In genomic region chr9:120885968-120886367, GRCh38 we compare ENCODE assay signal across 10 cellular contexts. TPM values are rescaled to one million over a fixed set of nuclear protein-coding genes. Genes with fewer than 3 reads are reported as not detected.
DNase-seq lines count a peak whose midpoint lies in the region; ATAC-seq and TF ChIP-seq lines count a peak whose summit lies in the region.
"Had no signal": no experiment of that assay in that cellular context is flagged by ENCODE, and none has a peak within 500 bp of the region (broad histone marks: within the 10 kb centered on the region; RNA-seq: fewer than 3 reads in every experiment).

No MANE protein-coding gene starts in this region.

- H3K9me3 ChIP-seq in BE2C: no peaks in the 10 kb centered on the region; the same call in 1 of the 2 replicates
- H3K9me3 ChIP-seq: body of pancreas had no signal

- peak overlapping the region; percentile 8 for H3K4me3 Mint-ChIP-seq in osteocyte (ENCODE audit: unreplicated experiment)

- H3K27me3 ChIP-seq in BE2C: no peaks in the 10 kb centered on the region
- H3K27me3 ChIP-seq: body of pancreas had no signal

- ATAC-seq in GM18868 (IDR thresholded peaks at IDR 0.05; ENCODE audit: unreplicated experiment) (peak; percentile 9), HG03457 (IDR thresholded peaks at IDR 0.05; ENCODE audit: unreplicated experiment) (no peak)
- ATAC-seq: body of pancreas had no signal

- H3K27me3 Mint-ChIP-seq in osteocyte (ENCODE audit: unreplicated experiment): no peaks in the 10 kb centered on the region

- no peak overlapping the region for H3K4me3 ChIP-seq in fibroblast of villous mesenchyme (ENCODE audit: low read depth, low read length)
- H3K4me3 ChIP-seq in BE2C (ENCODE audit: low read depth, low read length): no peak overlapping the region
- H3K4me3 ChIP-seq: body of pancreas had no signal

- H3K36me3 Mint-ChIP-seq in osteocyte (ENCODE audit: unreplicated experiment): no peaks in the 10 kb centered on the region

- H3K36me3 ChIP-seq in BE2C: no peaks in the 10 kb centered on the region

- H3K4me1 ChIP-seq in BE2C: no peaks in the 10 kb centered on the region
- H3K4me1 ChIP-seq: body of pancreas had no signal

- peaks cover 32% of the 10 kb centered on the region for H3K4me1 Mint-ChIP-seq in osteocyte (ENCODE audit: unreplicated experiment)

- peak; percentile 61 for DNase-seq in RPMI7951 (ENCODE audit: low read depth)
- peak; percentile 86 for DNase-seq in fibroblast of villous mesenchyme (ENCODE audit: low read depth)
- no peak for DNase-seq in osteocyte (ENCODE audit: extremely low spot score, unreplicated experiment)
- no peak for DNase-seq in BE2C
- DNase-seq in midbrain (lab: John Stamatoyannopoulos, UW): no peak
- DNase-seq: body of pancreas, NCI-H1092, NCI-H446 had no signal

- peak overlapping the region; percentile 73 for H3K27ac Mint-ChIP-seq in osteocyte (ENCODE audit: unreplicated experiment)

- TF ChIP-seq CTCF in fibroblast of villous mesenchyme (IDR thresholded peaks at IDR 0.05; ENCODE audit: insufficient read depth, low read depth, low read length) (no peak), osteocyte (IDR thresholded peaks at IDR 0.05) (no peak), BE2C (IDR thresholded peaks at IDR 0.05; ENCODE audit: low read depth, low read length) (no peak)

- no peaks in the 10 kb centered on the region for H3K9me3 Mint-ChIP-seq in osteocyte (ENCODE audit: unreplicated experiment)

RNA-seq across cellular contexts. Expression of gene PHF19, which starts 9.0 kb away (rescaled TPM):
- 73.2 and 73.4 TPM in 2 replicates for total RNA-seq in RPMI7951 (2014; rRNA removed; shearing (Covaris generic))
- total RNA-seq in fibroblast of villous mesenchyme (27.1 and 35.8 TPM in 2 replicates), osteocyte (194 and 212 TPM in 2 replicates)
- polyA plus RNA-seq in BE2C (2012; ENCODE audit: insufficient read depth, insufficient read length, low read depth): 49.6 TPM

RNA-seq across cellular contexts. Expression of gene TRAF1, which starts 40.6 kb away (rescaled TPM):
- 3.1 and 3.4 TPM in 2 replicates for total RNA-seq in RPMI7951 (2014; rRNA removed; shearing (Covaris generic))
- 0.86 and 1.6 TPM in 2 replicates for total RNA-seq in fibroblast of villous mesenchyme
- 7.1 and 7.8 TPM in 2 replicates for total RNA-seq in osteocyte
- polyA plus RNA-seq in BE2C (2012; ENCODE audit: insufficient read depth, insufficient read length, low read depth): 2.3 TPM

RNA-seq across cellular contexts. Expression of gene PSMD5, which starts 43.2 kb away (rescaled TPM):
- total RNA-seq in RPMI7951 (2014; rRNA removed; shearing (Covaris generic)): 33.6 and 35.3 TPM in 2 replicates
- total RNA-seq in fibroblast of villous mesenchyme: 35.1 and 50.1 TPM in 2 replicates
- 53.3 and 69.5 TPM in 2 replicates for total RNA-seq in osteocyte
- polyA plus RNA-seq in BE2C (2012; ENCODE audit: insufficient read depth, insufficient read length, low read depth): 92.1 TPM

Comparison
In these comparisons a context has a peak if more than half of its experiments do, and no peak if none do; other contexts are left out.
1. DNase-seq: peak in RPMI7951 (single experiment) and fibroblast of villous mesenchyme (single experiment); none in osteocyte (single experiment), BE2C (single experiment) and midbrain (single experiment).